12 cellular contexts compared by ENCODE assay signal in genomic region chr16:70392606-70393005, GRCh38. TPM values are rescaled to one million over a fixed set of nuclear protein-coding genes. Genes with fewer than 3 reads are reported as not detected.
DNase-seq lines count a peak whose midpoint lies in the region; ATAC-seq and TF ChIP-seq lines count a peak whose summit lies in the region.
"Had no signal": no experiment of that assay in that cellular context is flagged by ENCODE, and none has a peak within 500 bp of the region (broad histone marks: within the 10 kb centered on the region; RNA-seq: fewer than 3 reads in every experiment).

No MANE protein-coding gene starts in this region.

- no peak for TF ChIP-seq RAD21 in HCT116 (IDR thresholded peaks at IDR 0.05; ENCODE audit: low read depth)

- CTCF ChIA-PET in HCT116 (lab: Charles Lee) = interaction anchor here (1.3 kb wide), 1 partner anchor 76 kb away, joined by 3 read pairs; no protein-coding TSS in a partner anchor
- CTCF ChIA-PET in WTC11 (lab: Charles Lee) = interaction anchor here (1.2 to 2.1 kb wide), 3 partner anchors 11 to 80 kb away, joined by 3 to 9 read pairs (median 8); no protein-coding TSS in a partner anchor

- H3K36me3 Mint-ChIP-seq in WTC11 (peaks cover 20% of the 10 kb centered on the region), CD14-positive monocyte (peaks cover 35 to 75% of the 10 kb centered on the region in 2 donors)

- no peak for TF ChIP-seq POLR2A in HCT116 (IDR thresholded peaks at IDR 0.05; ENCODE audit: borderline replicate concordance, extremely low read depth, insufficient read depth, insufficient read length)

- no peak for TF ChIP-seq CTCF in HCT116 (IDR thresholded peaks at IDR 0.05 in 2 of 3, conservative IDR thresholded peaks at IDR 0.05 in 1 of 3; ENCODE audit: borderline replicate concordance in 1 of 3, insufficient read depth in 1 of 3, low read depth in 2 of 3, low read length in 2 of 3)
- TF ChIP-seq CTCF in WTC11 (IDR thresholded peaks at IDR 0.05) = no peak
- no peak for TF ChIP-seq CTCF in fibroblast of lung (conservative IDR thresholded peaks at IDR 0.05 in 1 of 2, IDR thresholded peaks at IDR 0.05 in 1 of 2; ENCODE audit: low read depth in 1 of 2, low read length in 2 of 2)
- TF ChIP-seq CTCF in psoas muscle (IDR thresholded peaks at IDR 0.05) = no peak
- TF ChIP-seq CTCF in CD14-positive monocyte (IDR thresholded peaks at IDR 0.05) = no peak

- H3K9me3 ChIP-seq in HCT116 (ENCODE audit: control insufficient read depth in 1 of 2, insufficient read depth in 1 of 2, low read depth in 1 of 2, low read length in 2 of 2) = no peaks in the 10 kb centered on the region
- H3K9me3 ChIP-seq in fibroblast of lung (ENCODE audit: control insufficient read depth, insufficient read depth, low read depth, low read length) = no peaks in the 10 kb centered on the region
- no peaks in the 10 kb centered on the region for H3K9me3 ChIP-seq in psoas muscle
- no peaks in the 10 kb centered on the region for H3K9me3 ChIP-seq in Karpas-422 (ENCODE audit: low read length)

- H3K9me3 Mint-ChIP-seq in WTC11 (no peaks in the 10 kb centered on the region), CD14-positive monocyte (no peaks in the 10 kb centered on the region)

- no peaks in the 10 kb centered on the region for H3K4me1 Mint-ChIP-seq in WTC11
- peaks cover 4% of the 10 kb centered on the region for H3K4me1 Mint-ChIP-seq in CD14-positive monocyte

- H3K4me3 ChIP-seq in HCT116 (replicated peaks in 1 of 2; ENCODE audit: low read depth in 1 of 2, low read length in 2 of 2) (no peak overlapping the region), fibroblast of lung (replicated peaks in 1 of 4; ENCODE audit: control extremely low read depth in 1 of 4, insufficient read depth in 1 of 4, low read depth in 3 of 4, low read length in 4 of 4) (no peak overlapping the region), psoas muscle (no peak overlapping the region), Karpas-422 (ENCODE audit: low read length) (no peak overlapping the region)
- H3K4me3 ChIP-seq: PC-9 had no signal

- POLR2A ChIA-PET in HCT116 (lab: Charles Lee) = interaction anchor here (2.7 kb wide), 1 partner anchor 12 kb away, joined by 18 read pairs; no protein-coding TSS in a partner anchor
- POLR2A ChIA-PET in WTC11 (lab: Charles Lee) = interaction anchor here (0.5 to 1.3 kb wide), 2 partner anchors 46 to 186 kb away, joined by 3 read pairs; partner anchors contain the start of gene ST3GAL2

- H3K4me2 ChIP-seq in HCT116 (ENCODE audit: low read length) (peak overlapping the region; percentile 54), fibroblast of lung (ENCODE audit: extremely low read depth, insufficient read depth, low read length) (no peak overlapping the region), Karpas-422 (ENCODE audit: low read depth, low read length, poor library complexity, severe bottlenecking) (no peak overlapping the region)
- H3K4me2 ChIP-seq: PC-9 had no signal

- H3K4me3 Mint-ChIP-seq in WTC11 (no peak overlapping the region), CD14-positive monocyte (no peak overlapping the region)

- H3K79me2 ChIP-seq in HCT116 (ENCODE audit: insufficient read depth, low read length) (no peaks in the 10 kb centered on the region), fibroblast of lung (ENCODE audit: control insufficient read depth, insufficient read depth, low read length) (no peaks in the 10 kb centered on the region), Karpas-422 (ENCODE audit: low read length) (peaks cover 15% of the 10 kb centered on the region)

- no TSS peak for BruUV-seq in HCT116 (replicated peaks; lab: Mats Ljungman, UMichigan)

- H3K27ac Mint-ChIP-seq in WTC11 (no peak overlapping the region), CD14-positive monocyte (no peak overlapping the region)

- DNase-seq in HCT116 (ENCODE audit: low read depth, low spot score) = no peak
- no peak for DNase-seq in WTC11 (ENCODE audit: low spot score)
- no peak for DNase-seq in fibroblast of lung (ENCODE audit: low read depth in 2 of 2)
- no peak for DNase-seq in psoas muscle
- no peak for DNase-seq in HuH-7 (ENCODE audit: low spot score)
- no peak for DNase-seq in Karpas-422
- no peak for DNase-seq in CD14-positive monocyte (ENCODE audit: low spot score)
- DNase-seq: GF-D8, KBM-7, NCI-H1092 had no signal

- H3K27me3 ChIP-seq in HCT116 (ENCODE audit: insufficient read depth, low read length) (no peaks in the 10 kb centered on the region), fibroblast of lung (ENCODE audit: control insufficient read depth, insufficient read depth, low read length) (no peaks in the 10 kb centered on the region), psoas muscle (ENCODE audit: insufficient read depth in 3 of 3, low read length in 2 of 3) (no peaks in the 10 kb centered on the region), Karpas-422 (ENCODE audit: low read length) (no peaks in the 10 kb centered on the region)

- RAD21 ChIA-PET in HCT116 (lab: Charles Lee; ENCODE audit: low non-redundant PET in 1 of 2, low total read pairs in 2 of 2, uncharacterized antibody in 2 of 2, unreplicated experiment in 2 of 2) = no interaction called here

- H3K27ac ChIP-seq in HCT116 (ENCODE audit: low read depth, low read length) (no peak overlapping the region), fibroblast of lung (ENCODE audit: insufficient read depth, low read length) (no peak overlapping the region), psoas muscle (peak overlapping the region; percentile 80), Karpas-422 (ENCODE audit: low read length) (no peak overlapping the region)
- H3K27ac ChIP-seq: PC-9 had no signal

- ATAC-seq in HCT116 (no peak), WTC11 (no peak), psoas muscle (no peak), HG02623 (IDR thresholded peaks at IDR 0.05; ENCODE audit: unreplicated experiment) (no peak)

- H4K20me1 ChIP-seq in HCT116 (ENCODE audit: insufficient read depth) (no peaks in the 10 kb centered on the region), fibroblast of lung (ENCODE audit: control insufficient read depth, extremely low read depth, insufficient read depth, low read length) (no peaks in the 10 kb centered on the region), Karpas-422 (ENCODE audit: insufficient read depth, low read depth, low read length) (no peaks in the 10 kb centered on the region)

- no peaks in the 10 kb centered on the region for H3K9me2 ChIP-seq in HCT116 (ENCODE audit: insufficient read depth)
- H3K9me2 ChIP-seq in Karpas-422 (replicated peaks; ENCODE audit: insufficient read depth, low read length) = no peaks in the 10 kb centered on the region

- H3K4me1 ChIP-seq in HCT116 (ENCODE audit: control insufficient read depth in 1 of 2, insufficient read depth in 2 of 2, low read length in 2 of 2) (peaks cover 0 to 32% of the 10 kb centered on the region in 2 experiments; a peak in 3 of 4 replicates), fibroblast of lung (ENCODE audit: control insufficient read depth, extremely low read depth, insufficient read depth, low read length) (peaks cover 8% of the 10 kb centered on the region), psoas muscle (peaks cover 15% of the 10 kb centered on the region), Karpas-422 (ENCODE audit: low read length) (peaks cover 12% of the 10 kb centered on the region)

- H3K9ac ChIP-seq in HCT116 (ENCODE audit: low read length) = no peak overlapping the region
- peak overlapping the region; percentile 30 for H3K9ac ChIP-seq in fibroblast of lung (ENCODE audit: insufficient read depth, low read length)
- no peak overlapping the region for H3K9ac ChIP-seq in Karpas-422 (ENCODE audit: low read length)

- intact Hi-C loops in HCT116 (cut with micrococcal nuclease) (no loop called here), psoas muscle (cut with DNase I) (loop anchor here (5.0 kb wide), 4 partner anchors 35 to 255 kb away; partner anchors contain the start of gene IL34 (in 1 of the 2)), CD14-positive monocyte (cut with micrococcal nuclease) (loop anchor here in 1 of 2 donors (5.0 kb wide), 1 partner anchor 45 kb away; the partner anchor contains the start of gene ST3GAL2)

- H2AFZ ChIP-seq in HCT116 (ENCODE audit: low read depth, low read length, poor library complexity, severe bottlenecking) (no peak overlapping the region), fibroblast of lung (ENCODE audit: low read length) (no peak overlapping the region), Karpas-422 (ENCODE audit: low read length) (no peak overlapping the region)
- H2AFZ ChIP-seq: PC-9 had no signal

- 96 to 100% (median 97%) methylated on average over 4 of the region's 4 CpGs for WGBS in psoas muscle, 3 donors

- H3K36me3 ChIP-seq in HCT116 (ENCODE audit: control insufficient read depth in 1 of 2, insufficient read depth in 2 of 2, low read length in 2 of 2) = no peaks in the 10 kb centered on the region
- H3K36me3 ChIP-seq in fibroblast of lung (ENCODE audit: control insufficient read depth, insufficient read depth, low read length) = no peaks in the 10 kb centered on the region
- H3K36me3 ChIP-seq in psoas muscle (ENCODE audit: insufficient read depth in 1 of 2, low read depth in 1 of 2) = peaks cover 0 to 29% of the 10 kb centered on the region in 2 donors
- peaks cover 31% of the 10 kb centered on the region for H3K36me3 ChIP-seq in Karpas-422 (ENCODE audit: insufficient read depth, low read length)

- H3K27me3 Mint-ChIP-seq in WTC11 (ENCODE audit: low read depth) (no peaks in the 10 kb centered on the region), CD14-positive monocyte (ENCODE audit: low read depth in 3 of 3) (peaks cover 0 to 2% (median 0%) of the 10 kb centered on the region in 3 donors)

TF ChIP-seq in HCT116, 20 proteins besides CTCF, POLR2A, EP300 and RAD21 (continues in another document):
- TF ChIP-seq CBX3 (IDR thresholded peaks at IDR 0.05; ENCODE audit: low read depth) = no peak

RNA-seq across cellular contexts. Expression of gene DDX19A, which starts 45.9 kb away (rescaled TPM):
- total RNA-seq in HCT116 (2021; ENCODE audit: unreplicated experiment) = 43.4 TPM
- 19.5 and 22.5 TPM in 2 replicates for polyA plus RNA-seq in HCT116 (2012)
- total RNA-seq in WTC11 (2021) = 42.0 to 47.0 TPM (median 43.7 TPM) in 3 replicates
- 33.1 and 35.3 TPM in 2 replicates for total RNA-seq in fibroblast of lung
- polyA plus RNA-seq in fibroblast of lung = 48.3 and 48.6 TPM in 2 replicates
- polyA plus RNA-seq in fibroblast of lung (2012) = 32.7 and 34.9 TPM in 2 replicates
- polyA minus RNA-seq in fibroblast of lung (ENCODE audit: low replicate concordance) = 24.7 and 31.1 TPM in 2 replicates
- 10 to 100 TPM; 42.1 to 78.6 (median 54.2) TPM for total RNA-seq in psoas muscle
- 10 to 100 TPM; 36.4 to 73.0 (median 50.1) TPM for polyA plus RNA-seq in psoas muscle
- total RNA-seq in Karpas-422 (2014; rRNA removed; shearing (Covaris generic); ENCODE audit: low replicate concordance) = 20.5 and 29.2 TPM in 2 replicates
- 10 to 100 TPM; 18.4 to 21.5 TPM for polyA plus RNA-seq in CD14-positive monocyte

RNA-seq across cellular contexts. Expression of gene ST3GAL2, which starts 46.3 kb away (rescaled TPM):
- total RNA-seq in HCT116 (2021; ENCODE audit: unreplicated experiment) = 9.5 TPM
- 4.0 and 6.3 TPM in 2 replicates for polyA plus RNA-seq in HCT116 (2012)
- total RNA-seq in WTC11 (2021) = 46.0 to 49.4 TPM (median 46.2 TPM) in 3 replicates
- total RNA-seq in fibroblast of lung = 9.5 and 17.8 TPM in 2 replicates
- polyA plus RNA-seq in fibroblast of lung = 13.1 and 13.5 TPM in 2 replicates
- polyA plus RNA-seq in fibroblast of lung (2012) = 16.2 and 17.6 TPM in 2 replicates
- 59.6 and 59.9 TPM in 2 replicates for polyA minus RNA-seq in fibroblast of lung (ENCODE audit: low replicate concordance)
- total RNA-seq in psoas muscle = 10 to 100 TPM; 16.8 to 33.0 (median 22.6) TPM
- polyA plus RNA-seq in psoas muscle = 10 to 100 TPM in 1 of 3 donors, 1 to 10 TPM in 2; 7.0 to 19.8 (median 8.9) TPM
- total RNA-seq in Karpas-422 (2014; rRNA removed; shearing (Covaris generic); ENCODE audit: low replicate concordance) = 48.1 and 62.4 TPM in 2 replicates
- polyA plus RNA-seq in CD14-positive monocyte = 10 to 100 TPM; 13.5 to 20.0 TPM
